In genomic region chr13:77872995-77873394, GRCh38 we compare ENCODE assay signal across 35 cellular contexts. TPM values are rescaled to one million over a fixed set of nuclear protein-coding genes. Genes with fewer than 3 reads are reported as not detected.
"Had no signal": no experiment of that assay in that cellular context is flagged by ENCODE, and none has a peak within 500 bp of the region (broad histone marks: within the 10 kb centered on the region; RNA-seq: fewer than 3 reads in every experiment).

No MANE protein-coding gene starts in this region.

- DNase-seq: activated CD4-positive, alpha-beta T cell treated with anti-CD3 and anti-CD28 coated beads for 48 hours; activated CD4-positive, alpha-beta T cell treated with anti-CD3 and anti-CD28 coated beads, Interleukin-2, amount 50 U/mL, for 48 hours; activated CD8-positive, alpha-beta memory T cell treated with anti-CD3 and anti-CD28 coated beads for 24 hours; activated effector memory CD4-positive, alpha-beta T cell treated with Interleukin-2 at 50 U/mL for 16 hours; activated naive CD4-positive, alpha-beta T cell treated with Interleukin-2 at 50 U/mL for 16 hours; anterior cingulate cortex; body of pancreas; cerebellar nuclear complex; dorsolateral prefrontal cortex; effector memory CD8-positive, alpha-beta T cell; foreskin fibroblast; left lung; lower lobe of right lung; mesendoderm; naive B cell; nephron progenitor cell; nucleus accumbens; pancreas; retina; stimulated activated CD4-positive, alpha-beta T cell treated with anti-CD3 and anti-CD28 coated beads, Interleukin-1b, Interleukin-23, amount 100 ng/mL, for 48 hours; stimulated activated CD4-positive, alpha-beta T cell treated with anti-CD3 and anti-CD28 coated beads, Interleukin-4, amount 100 ng/mL, for 4 hours; stimulated activated CD8-positive, alpha-beta memory T cell treated with anti-CD3 and anti-CD28 coated beads, Interleukin-4, amount 100 ng/mL, for 48 hours; stomach; T-helper 9 cell; tibial artery; upper lobe of right lung had no signal

- ATAC-seq: body of pancreas; effector memory CD8-positive, alpha-beta T cell; left lung; lower lobe of right lung; pancreas; sciatic nerve; stimulated activated memory B cell treated with anti-CD40 and anti-IgM and Interleukin-4, amounts not matched to agents 10 μg/mL and 1 μg/mL and 100 μg/mL, for 72 hours; upper lobe of right lung had no signal

- H3K27me3 ChIP-seq: body of pancreas, cardiac muscle cell, dorsolateral prefrontal cortex, left lung, pancreas, tibial artery, upper lobe of right lung had no signal

- H3K4me2 ChIP-seq: smooth muscle cell had no signal

- H3K4me3 ChIP-seq: body of pancreas, cardiac muscle cell, coronary artery, dorsolateral prefrontal cortex, left lung, lower lobe of right lung, pancreas, prostate gland, smooth muscle cell, stomach, tibial artery, upper lobe of right lung had no signal

- H3K4me3 Mint-ChIP-seq: activated naive CD8-positive, alpha-beta T cell; effector memory CD8-positive, alpha-beta T cell; naive B cell; nephron progenitor cell; stimulated activated memory B cell treated with anti-CD40 and anti-IgM and Interleukin-4, amounts not matched to agents 10 μg/mL and 1 μg/mL and 100 μg/mL, for 72 hours had no signal

- H3K4me1 Mint-ChIP-seq: naive B cell; stimulated activated memory B cell treated with anti-CD40 and anti-IgM and Interleukin-4, amounts not matched to agents 10 μg/mL and 1 μg/mL and 100 μg/mL, for 72 hours had no signal

- H3K36me3 Mint-ChIP-seq: activated naive CD8-positive, alpha-beta T cell; naive B cell; stimulated activated memory B cell treated with anti-CD40 and anti-IgM and Interleukin-4, amounts not matched to agents 10 μg/mL and 1 μg/mL and 100 μg/mL, for 72 hours had no signal

- H3K4me1 ChIP-seq: body of pancreas, left lung, lower lobe of right lung, pancreas, prostate gland, stomach, tibial artery, upper lobe of right lung had no signal

- H3K9me3 ChIP-seq: body of pancreas, left lung, lower lobe of right lung, pancreas, prostate gland, stomach, upper lobe of right lung had no signal

- H3K27ac Mint-ChIP-seq: activated naive CD8-positive, alpha-beta T cell; effector memory CD8-positive, alpha-beta T cell; naive B cell; nephron progenitor cell; stimulated activated memory B cell treated with anti-CD40 and anti-IgM and Interleukin-4, amounts not matched to agents 10 μg/mL and 1 μg/mL and 100 μg/mL, for 72 hours had no signal

- H3K27ac ChIP-seq: body of pancreas, cardiac muscle cell, coronary artery, dorsolateral prefrontal cortex, left lung, lower lobe of right lung, pancreas, prostate gland, stomach, tibial artery, upper lobe of right lung, VCaP had no signal

- H3K36me3 ChIP-seq: cardiac muscle cell, left lung, lower lobe of right lung, pancreas, prostate gland, stomach, tibial artery, upper lobe of right lung had no signal

RNA-seq across cellular contexts. Expression of gene EDNRB, which starts 45.6 kb away (rescaled TPM):
- total RNA-seq: T-helper 1 cell treated with Interleukin-12 subunit alpha and Interleukin-12 subunit beta and Interleukin-4 antibody, amounts not matched to agents 30 ng/mL and 1 ng/mL, for 36 hours had no signal
